Comparison of ENCODE assay signal across 13 cellular contexts in genomic region chr1:245458761-245459174, GRCh38.
DNase-seq lines count a peak whose midpoint lies in the region; ATAC-seq and TF ChIP-seq lines count a peak whose summit lies in the region.
"Had no signal": no experiment of that assay in that cellular context is flagged by ENCODE, and none has a peak within 500 bp of the region (broad histone marks: within the 10 kb centered on the region; RNA-seq: fewer than 3 reads in every experiment).

No MANE protein-coding gene starts in this region.

- no peak overlapping the region for H3K27ac ChIP-seq in endodermal cell (ENCODE audit: low read depth, low read length)
- H3K27ac ChIP-seq: stomach had no signal

- H3K9me3 Mint-ChIP-seq in endodermal cell, result no peaks in the 10 kb centered on the region
- H3K9me3 Mint-ChIP-seq: memory B cell had no signal

- no peaks in the 10 kb centered on the region for H3K9me3 ChIP-seq in endodermal cell (ENCODE audit: control insufficient read depth, low read length)
- H3K9me3 ChIP-seq: stomach had no signal

- H3K9ac ChIP-seq in endodermal cell (ENCODE audit: extremely low read depth, low read length, poor library complexity, severe bottlenecking), result no peak overlapping the region

- peaks cover 4% of the 10 kb centered on the region for H3K4me1 ChIP-seq in endodermal cell (ENCODE audit: control insufficient read depth, insufficient read depth, low read length)
- H3K4me1 ChIP-seq: stomach had no signal

- no peaks in the 10 kb centered on the region for H3K27me3 Mint-ChIP-seq in endodermal cell (ENCODE audit: insufficient read depth)

- no peaks in the 10 kb centered on the region for H3K27me3 ChIP-seq in endodermal cell (ENCODE audit: control insufficient read depth, insufficient read depth, low read length, poor library complexity, severe bottlenecking)
- H3K27me3 ChIP-seq: stomach had no signal

- no peak overlapping the region for H3K4me3 Mint-ChIP-seq in endodermal cell
- H3K4me3 Mint-ChIP-seq: memory B cell had no signal

- no peaks in the 10 kb centered on the region for H3K36me3 ChIP-seq in endodermal cell (ENCODE audit: control insufficient read depth, insufficient read depth, low read length)
- H3K36me3 ChIP-seq: stomach had no signal

- ATAC-seq in GM18873 (IDR thresholded peaks at IDR 0.05; ENCODE audit: low FRiP score, unreplicated experiment) (no peak), GM19035 (IDR thresholded peaks at IDR 0.05; ENCODE audit: unreplicated experiment) (no peak), HG02588 (IDR thresholded peaks at IDR 0.05; ENCODE audit: unreplicated experiment) (no peak)
- ATAC-seq: PC-3 had no signal

- H3K36me3 Mint-ChIP-seq in endodermal cell (ENCODE audit: low read depth), result peaks cover 8% of the 10 kb centered on the region
- H3K36me3 Mint-ChIP-seq: memory B cell had no signal

- no peak overlapping the region for H3K4me3 ChIP-seq in HFF-Myc (replicated peaks; ENCODE audit: low read depth, low read length)
- H3K4me3 ChIP-seq in endodermal cell (ENCODE audit: low read length), result no peak overlapping the region
- H3K4me3 ChIP-seq: stomach had no signal

- peaks cover 15% of the 10 kb centered on the region for H3K4me1 Mint-ChIP-seq in endodermal cell
- H3K4me1 Mint-ChIP-seq: memory B cell had no signal

- no peak overlapping the region for H3K27ac Mint-ChIP-seq in endodermal cell
- H3K27ac Mint-ChIP-seq: memory B cell had no signal

- TF ChIP-seq CTCF in HFF-Myc (IDR thresholded peaks at IDR 0.05; ENCODE audit: low read depth, low read length, missing control alignments), result no peak
- TF ChIP-seq CTCF in endodermal cell (conservative IDR thresholded peaks at IDR 0.05), result no peak

- DNase-seq in HFF-Myc (ENCODE audit: extremely low read depth, low read depth) (peak; percentile 1), NCI-H69 (lab: John Stamatoyannopoulos, UW) (peak; percentile 94), endodermal cell (peak; percentile 6), renal cortical epithelial cell (ENCODE audit: low read depth) (peak; percentile 41)
- DNase-seq: DMS 273 treated with DMSO at 0.1 percent for 48 hours; NCI-H1092 treated with DMSO at 0.1 percent for 48 hours; PC-3; stimulated activated CD4-positive, alpha-beta T cell treated with anti-CD3 and anti-CD28 coated beads, Interleukin-4, amount 100 ng/mL, for 1 hour; stomach had no signal

- 90 to 100% methylated on average over 1 to 4 of the region's 4 CpGs for WGBS in endodermal cell (ENCODE audit: insufficient coverage in 1 of 2, insufficient read length in 1 of 2), 2 experiments

Comparison
In these comparisons a context has a peak if more than half of its experiments do, and no peak if none do; other contexts are left out.
1. DNase-seq: peak in every context shown above with its lines; median percentile 94 in NCI-H69; 41 in renal cortical epithelial cell; 6 in endodermal cell; 1 in HFF-Myc.